8 cellular contexts compared by ENCODE assay signal in genomic region chr1:7299329-7299799, GRCh38.
A peak's percentile ranks its signal among the peaks of the same experiment; 100 is the strongest.
DNase-seq lines count a peak whose midpoint lies in the region; ATAC-seq, FAIRE-seq and TF ChIP-seq lines count a peak whose summit lies in the region.

No MANE protein-coding gene starts in this region.

- no peak for FAIRE-seq in GM12891 (lab: Jason Lieb, UNC)

- H3K4me3 ChIP-seq in epithelial cell of proximal tubule (ENCODE audit: low read depth, low read length), result no peak overlapping the region

- ATAC-seq in GM21825 (IDR thresholded peaks at IDR 0.05; ENCODE audit: unreplicated experiment), result no peak
- no peak for ATAC-seq in GM19463 (IDR thresholded peaks at IDR 0.05; ENCODE audit: unreplicated experiment)

- TF ChIP-seq CTCF in AG09319 (IDR thresholded peaks at IDR 0.05; ENCODE audit: low read depth, low read length) (no peak), epithelial cell of proximal tubule (conservative IDR thresholded peaks at IDR 0.05; ENCODE audit: low read depth, low read length) (no peak)

- no peak for TF ChIP-seq POLR2A in GM12891 (IDR thresholded peaks at IDR 0.05; ENCODE audit: low read depth, low read length)

- DNase-seq in AG09319 (ENCODE audit: extremely low read depth, low read depth) (peak; percentile 88), NCI-H345 treated with DMSO at 0.1 percent for 48 hours (lab: John Stamatoyannopoulos, UW; ENCODE audit: unreplicated experiment) (peak; percentile 19), epithelial cell of proximal tubule (ENCODE audit: low read depth) (peak; percentile 65), myocyte (ENCODE audit: low read depth) (peak; percentile 91), GM12891 (ENCODE audit: insufficient read length, low spot score) (no peak)
- DNase-seq in stimulated activated CD4-positive, alpha-beta T cell treated with anti-CD3 and anti-CD28 coated beads, Interleukin-2, amount 100 ng/mL, for 24 hours, result no peak

TF ChIP-seq in GM12891, 5 proteins besides CTCF, POLR2A, EP300 and RAD21:
- no peak for TF ChIP-seq POU2F2 (IDR thresholded peaks at IDR 0.05; ENCODE audit: low read depth, low read length)
- TF ChIP-seq TAF1 (IDR thresholded peaks at IDR 0.05; ENCODE audit: low read depth, low read length), result no peak
- no peak for TF ChIP-seq SPI1 (IDR thresholded peaks at IDR 0.05; ENCODE audit: low read depth, low read length)
- no peak for TF ChIP-seq POLR2AphosphoS5 (IDR thresholded peaks at IDR 0.05; ENCODE audit: low read depth, low read length)
- no peak for TF ChIP-seq PAX5 (IDR thresholded peaks at IDR 0.05; ENCODE audit: insufficient read depth, low read length, severe bottlenecking)
TF ChIP-seq in GM12891: peak in this region for 0.

Comparison
In these comparisons a context has a peak if more than half of its experiments do, and no peak if none do; other contexts are left out.
1. DNase-seq: peak in AG09319 (single experiment), NCI-H345 treated with DMSO at 0.1 percent for 48 hours (single experiment), epithelial cell of proximal tubule (single experiment) and myocyte (single experiment); none in GM12891 (single experiment) and stimulated activated CD4-positive, alpha-beta T cell treated with anti-CD3 and anti-CD28 coated beads, Interleukin-2, amount 100 ng/mL, for 24 hours (0 of 2).